In genomic region chr13:21603531-21604448, GRCh38 we compare ENCODE assay signal across 8 cellular contexts. TPM values are rescaled to one million over a fixed set of nuclear protein-coding genes. Genes with fewer than 3 reads are reported as not detected.
A peak's percentile ranks its signal among the peaks of the same experiment; 100 is the strongest.
DNase-seq lines count a peak whose midpoint lies in the region; ATAC-seq and TF ChIP-seq lines count a peak whose summit lies in the region.

A gene with protein sequence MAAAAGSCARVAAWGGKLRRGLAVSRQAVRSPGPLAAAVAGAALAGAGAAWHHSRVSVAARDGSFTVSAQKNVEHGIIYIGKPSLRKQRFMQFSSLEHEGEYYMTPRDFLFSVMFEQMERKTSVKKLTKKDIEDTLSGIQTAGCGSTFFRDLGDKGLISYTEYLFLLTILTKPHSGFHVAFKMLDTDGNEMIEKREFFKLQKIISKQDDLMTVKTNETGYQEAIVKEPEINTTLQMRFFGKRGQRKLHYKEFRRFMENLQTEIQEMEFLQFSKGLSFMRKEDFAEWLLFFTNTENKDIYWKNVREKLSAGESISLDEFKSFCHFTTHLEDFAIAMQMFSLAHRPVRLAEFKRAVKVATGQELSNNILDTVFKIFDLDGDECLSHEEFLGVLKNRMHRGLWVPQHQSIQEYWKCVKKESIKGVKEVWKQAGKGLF (minus strand): TSS chr13:21604170. CDS start chr13:21604148, 22 bp downstream.

- no peaks in the 10 kb centered on the region for H3K9me3 ChIP-seq in CD8-positive, alpha-beta T cell (ENCODE audit: low read length)
- H3K9me3 ChIP-seq in effector memory CD4-positive, alpha-beta T cell (ENCODE audit: control insufficient read depth, low read length): no peaks in the 10 kb centered on the region

- no peak for TF ChIP-seq CTCF in CD8-positive, alpha-beta T cell (IDR thresholded peaks at IDR 0.05)

- peak within 1 kb of the TSS; percentile 84 for H3K4me3 Mint-ChIP-seq in CD8-positive, alpha-beta T cell

- peak within 1 kb of the TSS; percentile 94 for H3K27ac Mint-ChIP-seq in CD8-positive, alpha-beta T cell

- peak within 1 kb of the TSS; percentile 97 for H3K27ac ChIP-seq in CD8-positive, alpha-beta T cell (ENCODE audit: low read depth, low read length)
- peak within 1 kb of the TSS; percentile 98 for H3K27ac ChIP-seq in effector memory CD4-positive, alpha-beta T cell (ENCODE audit: insufficient read depth, low read length, poor library complexity, severe bottlenecking)

- intact Hi-C loops in CD8-positive, alpha-beta T cell (cut with DNase I, micrococcal nuclease): loop anchor here (1.0 to 10.0 kb wide), 17 partner anchors 67 to 1971 kb away; partner anchors contain the start of genes IL17D (in 2 of the 2), MRPL57 (in 2 of the 2), SKA3 (in 2 of the 2) and ZMYM2 (in 2 of the 2)

- H3K4me3 ChIP-seq in CD8-positive, alpha-beta T cell (ENCODE audit: low read depth, low read length): peak within 1 kb of the TSS; percentile 85
- H3K4me3 ChIP-seq in effector memory CD4-positive, alpha-beta T cell (ENCODE audit: insufficient read depth, low read depth, low read length, poor library complexity, severe bottlenecking): peak within 1 kb of the TSS; percentile 74

- H3K9me3 Mint-ChIP-seq in CD8-positive, alpha-beta T cell: peaks cover 2% of the 10 kb centered on the region

- H3K36me3 ChIP-seq in CD8-positive, alpha-beta T cell (ENCODE audit: insufficient read depth, low read length): no peaks in the 10 kb centered on the region
- H3K36me3 ChIP-seq in effector memory CD4-positive, alpha-beta T cell (ENCODE audit: control insufficient read depth, insufficient read depth, low read length): no peaks in the 10 kb centered on the region

- ATAC-seq in CD8-positive, alpha-beta T cell: peak; percentile 92
- peak; percentile 95 for ATAC-seq in GM19463 (IDR thresholded peaks at IDR 0.05; ENCODE audit: unreplicated experiment)

- peaks cover 9% of the 10 kb centered on the region for H3K27me3 Mint-ChIP-seq in CD8-positive, alpha-beta T cell (ENCODE audit: low read depth)

- POLR2A ChIA-PET in CD8-positive, alpha-beta T cell (lab: Charles Lee): interaction anchor here (0.6 to 4.9 kb wide), 22 partner anchors 9 to 1128 kb away, joined by 3 to 69 read pairs (median 4); partner anchors contain the start of genes FGF9, MRPL57, SKA3 and ZDHHC20
- POLR2A ChIA-PET in activated CD8-positive, alpha-beta memory T cell treated with anti-CD3 and anti-CD28 coated beads for 36 hours (lab: Charles Lee): interaction anchor here (0.5 to 1.1 kb wide), 7 partner anchors 22 to 1973 kb away, joined by 3 to 9 read pairs (median 4); partner anchors contain the start of genes MRPL57, SKA3 and ZDHHC20

- H3K4me1 Mint-ChIP-seq in CD8-positive, alpha-beta T cell (ENCODE audit: low read depth): peaks cover 47% of the 10 kb centered on the region

- no peaks in the 10 kb centered on the region for H3K27me3 ChIP-seq in CD8-positive, alpha-beta T cell (ENCODE audit: insufficient read depth, low read length)
- H3K27me3 ChIP-seq in effector memory CD4-positive, alpha-beta T cell (replicated peaks; ENCODE audit: control insufficient read depth, insufficient read depth, low read length, poor library complexity, severe bottlenecking): no peaks in the 10 kb centered on the region

- H3K4me1 ChIP-seq in CD8-positive, alpha-beta T cell (ENCODE audit: insufficient read depth, low read length): peaks cover 24% of the 10 kb centered on the region
- peaks cover 6% of the 10 kb centered on the region for H3K4me1 ChIP-seq in effector memory CD4-positive, alpha-beta T cell (ENCODE audit: control insufficient read depth, insufficient read depth, low read length, poor library complexity, severe bottlenecking)

- CTCF ChIA-PET in CD8-positive, alpha-beta T cell (lab: Charles Lee): interaction anchor here (0.7 to 1.5 kb wide), 7 partner anchors 13 to 68 kb away, joined by 3 to 5 read pairs (median 4); no protein-coding TSS in a partner anchor
- CTCF ChIA-PET in activated CD8-positive, alpha-beta memory T cell treated with anti-CD3 and anti-CD28 coated beads for 36 hours (lab: Charles Lee): interaction anchor here (0.9 kb wide), 1 partner anchor 28 kb away, joined by 3 read pairs; no protein-coding TSS in a partner anchor

- peak; percentile 91 to 98 (median 95) for DNase-seq in CD8-positive, alpha-beta T cell
- DNase-seq in HPDE6-E6E7 (ENCODE audit: extremely low spot score): peak; percentile 71
- peak; percentile 90 for DNase-seq in NK-92 treated with Interleukin-12 subunit alpha and Interleukin-12 subunit beta, amount 100 ng/mL, for 24 hours (lab: John Stamatoyannopoulos, UW)
- DNase-seq in effector memory CD4-positive, alpha-beta T cell: peak; percentile 88 to 90 (median 90)
- DNase-seq in lung microvascular endothelial cell (ENCODE audit: low read depth in 2 of 2): peak; percentile 94
- DNase-seq in stimulated activated CD4-positive, alpha-beta T cell treated with anti-CD3 and anti-CD28 coated beads, TNF-alpha, amount 100 ng/mL, for 48 hours (ENCODE audit: low read depth in 3 of 3): peak; percentile 88 to 93 (median 91)

- H3K36me3 Mint-ChIP-seq in CD8-positive, alpha-beta T cell: peaks cover 15% of the 10 kb centered on the region

RNA-seq across cellular contexts. Expression of the gene that starts here (rescaled TPM):
- total RNA-seq in CD8-positive, alpha-beta T cell: 10 to 100 TPM; 28.3 to 36.0 TPM
- 10 to 100 TPM; 35.1 to 37.2 TPM for total RNA-seq in activated CD8-positive, alpha-beta memory T cell treated with anti-CD3 and anti-CD28 coated beads for 36 hours
- 25.1 and 29.8 TPM in 2 replicates for total RNA-seq in lung microvascular endothelial cell

Comparison
In these comparisons a context has a peak if more than half of its experiments do, and no peak if none do; other contexts are left out.
1. Peak in every context shown above with its lines: DNase-seq, ATAC-seq, H3K4me3 ChIP-seq and H3K27ac ChIP-seq.